ENCODE assay signal across 14 cellular contexts in the genomic region with DNA sequence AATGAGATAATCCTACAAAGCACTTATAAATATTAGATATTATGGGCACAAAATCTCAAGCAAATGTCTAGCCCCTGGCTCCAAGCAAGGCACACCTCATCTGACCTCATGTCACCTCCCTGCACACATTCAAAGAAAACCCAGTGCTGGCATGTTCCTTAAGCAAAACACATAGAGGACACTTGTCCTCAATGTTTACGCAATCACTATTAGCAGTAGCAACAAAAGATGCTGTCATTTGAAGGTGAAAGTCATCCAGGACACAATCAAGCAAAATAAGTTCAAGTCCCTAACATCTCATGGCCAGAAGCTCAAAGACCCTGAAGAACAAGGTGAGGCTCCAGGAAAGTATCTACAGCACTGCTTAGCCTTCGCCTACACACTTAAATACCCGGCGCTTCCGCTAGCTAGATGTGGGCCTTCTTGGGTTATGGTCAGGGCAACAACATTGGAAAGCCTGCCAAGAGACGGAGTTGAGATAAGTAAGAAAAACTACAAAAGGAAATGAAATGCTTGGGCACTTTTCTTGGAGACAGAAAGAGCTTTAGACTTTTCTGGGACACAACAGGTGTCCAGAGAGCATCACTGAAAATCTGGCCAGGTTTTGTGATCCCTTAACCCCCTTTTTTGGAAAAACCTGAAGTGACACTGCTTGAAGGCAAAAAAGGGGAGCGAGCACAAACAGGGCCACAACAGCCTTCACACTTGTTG.
DNase-seq lines count a peak whose midpoint lies in the region; ATAC-seq, FAIRE-seq and TF ChIP-seq lines count a peak whose summit lies in the region.
"Had no signal": no experiment of that assay in that cellular context is flagged by ENCODE, and none has a peak within 500 bp of the region (broad histone marks: within the 10 kb centered on the region; RNA-seq: fewer than 3 reads in every experiment).

No MANE protein-coding gene starts in this region.

- no peak overlapping the region for H3K27ac ChIP-seq in HepG2 (ENCODE audit: extremely low read length, insufficient read depth, low read length)
- peak overlapping the region in 1 of 5 donors; percentile 30 for H3K27ac ChIP-seq in stomach
- H3K27ac ChIP-seq: SJCRH30 had no signal

- no peaks in the 10 kb centered on the region for H4K20me1 ChIP-seq in Loucy (ENCODE audit: insufficient read depth, low read length, poor library complexity, severe bottlenecking)
- peaks cover 48% of the 10 kb centered on the region for H4K20me1 ChIP-seq in HepG2 (ENCODE audit: insufficient read depth, low read length)

- H3K36me3 ChIP-seq in Loucy (ENCODE audit: insufficient read depth, low read length), result no peaks in the 10 kb centered on the region
- H3K36me3 ChIP-seq in HepG2 (replicated peaks in 1 of 2; ENCODE audit: control insufficient read depth in 1 of 2, insufficient read depth in 2 of 2, low read length in 2 of 2), result peaks cover 0 to 3% of the 10 kb centered on the region in 2 experiments; a peak in 3 of 5 replicates
- H3K36me3 ChIP-seq in stomach, result no peaks in the 10 kb centered on the region

- BruUV-seq in HepG2 (replicated peaks; lab: Mats Ljungman, UMichigan), result no TSS peak

- intact Hi-C loops in HepG2 (cut with micrococcal nuclease; ENCODE audit: unreplicated experiment), result no loop called here
- intact Hi-C loops in stomach (cut with DNase I; ENCODE audit: low total_unique reads), result no loop called here

- no peak overlapping the region for H3K4me3 Mint-ChIP-seq in activated naive CD4-positive, alpha-beta T cell treated with anti-CD3 and anti-CD28 coated beads, Interleukin-2, amount 10 ng/mL, durations not matched to agents 7 days and 5 days

- peaks cover 81% of the 10 kb centered on the region for H3K4me1 Mint-ChIP-seq in activated naive CD4-positive, alpha-beta T cell treated with anti-CD3 and anti-CD28 coated beads, Interleukin-2, amount 10 ng/mL, durations not matched to agents 7 days and 5 days

- H3K79me2 ChIP-seq in Loucy (ENCODE audit: insufficient read depth, low read length) (peaks cover 8% of the 10 kb centered on the region; the same call in 1 of the 2 replicates), HepG2 (ENCODE audit: insufficient read depth, low read length) (peaks cover 97% of the 10 kb centered on the region)

- peaks cover 10% of the 10 kb centered on the region; the same call in 1 of the 2 replicates for H3K9me3 ChIP-seq in Loucy (ENCODE audit: insufficient read depth, low read depth, low read length)
- peaks cover 12% of the 10 kb centered on the region for H3K9me3 ChIP-seq in HepG2 (ENCODE audit: low read length)
- H3K9me3 ChIP-seq in stomach, result peaks cover 7 to 10% (median 8%) of the 10 kb centered on the region in 4 donors

- no peak for DNase-seq in activated naive CD4-positive, alpha-beta T cell treated with anti-CD3 and anti-CD28 coated beads, Interleukin-2, amount 50 U/mL, for 72 hours (ENCODE audit: low spot score in 2 of 2)
- DNase-seq in activated naive CD4-positive, alpha-beta T cell treated with anti-CD3 and anti-CD28 coated beads, Interleukin-2, amount 10 ng/mL, durations not matched to agents 7 days and 5 days, result no peak
- no peak for DNase-seq in HepG2 (ENCODE audit: low spot score)
- peak; percentile 56 for DNase-seq in stomach
- DNase-seq: activated CD4-positive, alpha-beta T cell treated with anti-CD3 and anti-CD28 coated beads, Interleukin-2, amount 50 U/mL, for 1 hour; activated effector memory CD4-positive, alpha-beta T cell treated with Interleukin-2 at 50 U/mL for 16 hours; NCI-H1694; SJCRH30 had no signal

- ATAC-seq in activated naive CD4-positive, alpha-beta T cell treated with anti-CD3 and anti-CD28 coated beads, Interleukin-2, amount 50 U/mL, for 72 hours, result no peak
- ATAC-seq in HepG2, result no peak
- no peak for ATAC-seq in GM18505 (IDR thresholded peaks at IDR 0.05; ENCODE audit: unreplicated experiment)
- ATAC-seq in HG02884 (IDR thresholded peaks at IDR 0.05; ENCODE audit: unreplicated experiment), result no peak
- no peak for ATAC-seq in GM19455 (IDR thresholded peaks at IDR 0.05; ENCODE audit: unreplicated experiment)

- TF ChIP-seq POLR2A in HepG2 (IDR thresholded peaks at IDR 0.05; ENCODE audit: insufficient read depth in 1 of 2, low read depth in 2 of 2, low read length in 2 of 2) (no peak), stomach (IDR thresholded peaks at IDR 0.05) (no peak), GM18505 (IDR thresholded peaks at IDR 0.05; ENCODE audit: borderline replicate concordance, extremely low read depth, insufficient read depth, insufficient read length) (no peak)

- over 99% methylated on average over 7 of the region's 7 CpGs for WGBS in HepG2 (ENCODE audit: low lambda C conversion rate)
- WGBS in stomach, 5 donors, result 43 to 69% (median 49%) methylated on average over 7 of the region's 7 CpGs

- in situ Hi-C loops in HepG2 (cut with HindIII; ENCODE audit: extremely low pct_ligation_motif_present, low pct_unique_long_range_greater_than_20kb), result no loop called here

- peaks cover 0 to 17% of the 10 kb centered on the region in 2 donors for H3K36me3 Mint-ChIP-seq in activated naive CD4-positive, alpha-beta T cell treated with anti-CD3 and anti-CD28 coated beads, Interleukin-2, amount 50 U/mL, for 72 hours
- H3K36me3 Mint-ChIP-seq in activated naive CD4-positive, alpha-beta T cell treated with anti-CD3 and anti-CD28 coated beads, Interleukin-2, amount 10 ng/mL, durations not matched to agents 7 days and 5 days, result peaks cover 34% of the 10 kb centered on the region

- H3K27me3 ChIP-seq in Loucy (ENCODE audit: insufficient read depth, low read length, poor library complexity, severe bottlenecking), result no peaks in the 10 kb centered on the region
- H3K27me3 ChIP-seq in HepG2 (ENCODE audit: control insufficient read depth in 1 of 2, insufficient read depth in 2 of 2, low read length in 2 of 2), result no peaks in the 10 kb centered on the region
- H3K27me3 ChIP-seq in stomach, result no peaks in the 10 kb centered on the region
- H3K27me3 ChIP-seq: SJCRH30 had no signal

- TF ChIP-seq RAD21 in HepG2 (CRISPR knock-in tag; IDR thresholded peaks at IDR 0.05), result no peak

- POLR2A ChIA-PET in HepG2 (lab: Yijun Ruan, JAX), result no interaction called here

- H2AFZ ChIP-seq in Loucy (ENCODE audit: low read length), result no peak overlapping the region
- no peak overlapping the region for H2AFZ ChIP-seq in HepG2 (ENCODE audit: low read length)

- CTCF ChIA-PET in activated naive CD4-positive, alpha-beta T cell treated with anti-CD3 and anti-CD28 coated beads, Interleukin-2, amount 10 ng/mL, durations not matched to agents 7 days and 5 days (lab: Charles Lee), result interaction anchor here (0.8 to 0.9 kb wide), 2 partner anchors 8 to 46 kb away, joined by 3 read pairs; no protein-coding TSS in a partner anchor
- CTCF ChIA-PET in HepG2 (lab: Yijun Ruan, JAX; ENCODE audit: low intra/inter-chr PET ratio, low total read pairs), result no interaction called here

- H3K9ac ChIP-seq in Loucy (ENCODE audit: low read depth, low read length, poor library complexity, severe bottlenecking) (no peak overlapping the region), HepG2 (ENCODE audit: insufficient read depth, low read depth, low read length) (no peak overlapping the region)

- peaks cover 5 to 6% of the 10 kb centered on the region in 2 donors for H3K9me3 Mint-ChIP-seq in activated naive CD4-positive, alpha-beta T cell treated with anti-CD3 and anti-CD28 coated beads, Interleukin-2, amount 50 U/mL, for 72 hours
- H3K9me3 Mint-ChIP-seq in activated naive CD4-positive, alpha-beta T cell treated with anti-CD3 and anti-CD28 coated beads, Interleukin-2, amount 10 ng/mL, durations not matched to agents 7 days and 5 days, result peaks cover 9% of the 10 kb centered on the region

- H3K27ac Mint-ChIP-seq in activated naive CD4-positive, alpha-beta T cell treated with anti-CD3 and anti-CD28 coated beads, Interleukin-2, amount 50 U/mL, for 72 hours, result peak overlapping the region; percentile 21 to 34
- no peak overlapping the region for H3K27ac Mint-ChIP-seq in activated naive CD4-positive, alpha-beta T cell treated with anti-CD3 and anti-CD28 coated beads, Interleukin-2, amount 10 ng/mL, durations not matched to agents 7 days and 5 days

- no peaks in the 10 kb centered on the region for H3K27me3 Mint-ChIP-seq in activated naive CD4-positive, alpha-beta T cell treated with anti-CD3 and anti-CD28 coated beads, Interleukin-2, amount 10 ng/mL, durations not matched to agents 7 days and 5 days

- H3K4me1 ChIP-seq in Loucy (ENCODE audit: insufficient read depth, low read length, poor library complexity, severe bottlenecking), result peaks cover 41% of the 10 kb centered on the region
- peaks cover 62% of the 10 kb centered on the region for H3K4me1 ChIP-seq in HepG2 (ENCODE audit: insufficient read depth, low read length)
- H3K4me1 ChIP-seq in stomach, result peaks cover 19 to 76% (median 52%) of the 10 kb centered on the region in 4 donors

- TF ChIP-seq CTCF in Loucy (conservative IDR thresholded peaks at IDR 0.05; ENCODE audit: low read length) (no peak), HepG2 (CRISPR knock-in tag; IDR thresholded peaks at IDR 0.05) (no peak), stomach (IDR thresholded peaks at IDR 0.05) (no peak)

- no peaks in the 10 kb centered on the region for H3F3A ChIP-seq in Loucy (ENCODE audit: low read depth)

- TF ChIP-seq EP300 in HepG2 (IDR thresholded peaks at IDR 0.05; ENCODE audit: low read depth in 2 of 2, low read length in 2 of 2), result no peak
- no peak for TF ChIP-seq EP300 in HepG2 (CRISPR knock-in tag; IDR thresholded peaks at IDR 0.05; ENCODE audit: borderline replicate concordance)
- TF ChIP-seq EP300 in stomach (IDR thresholded peaks at IDR 0.05), result no peak

- H3K4me3 ChIP-seq in Loucy (ENCODE audit: low read length, poor library complexity, severe bottlenecking) (no peak overlapping the region), HepG2 (replicated peaks in 1 of 3; ENCODE audit: insufficient read depth in 1 of 3, low read depth in 2 of 3, low read length in 3 of 3) (no peak overlapping the region), stomach (no peak overlapping the region)
- H3K4me3 ChIP-seq: SJCRH30 had no signal

- no peak for FAIRE-seq in HepG2 (lab: Jason Lieb, UNC)
- FAIRE-seq: D721Med, H54 had no signal

- H3K4me2 ChIP-seq in Loucy (ENCODE audit: low read depth, low read length, poor library complexity, severe bottlenecking) (peak overlapping the region; percentile 26), HepG2 (ENCODE audit: low read depth, low read length) (no peak overlapping the region)

- no peaks in the 10 kb centered on the region for H3K9me2 ChIP-seq in Loucy (replicated peaks; ENCODE audit: low read depth, low read length)

TF ChIP-seq in HepG2, 621 proteins besides CTCF, POLR2A, EP300 and RAD21:
- peak; percentile 60 for TF ChIP-seq CEBPG (CRISPR knock-in tag; IDR thresholded peaks at IDR 0.05)
- no peak for TF ChIP-seq GFI1 (CRISPR knock-in tag; IDR thresholded peaks at IDR 0.05; ENCODE audit: borderline replicate concordance)
- no peak for TF ChIP-seq MIER2 (CRISPR knock-in tag; IDR thresholded peaks at IDR 0.05)
- TF ChIP-seq ZNF792 (CRISPR knock-in tag; IDR thresholded peaks at IDR 0.05), result no peak
- no peak for TF ChIP-seq HOXA7 (CRISPR knock-in tag; IDR thresholded peaks at IDR 0.05)
- no peak for TF ChIP-seq ETV6 (CRISPR knock-in tag; conservative IDR thresholded peaks at IDR 0.05)
- peak; percentile 63; the same call in 1 of the 2 replicates for TF ChIP-seq CEBPB (IDR thresholded peaks at IDR 0.05; ENCODE audit: borderline replicate concordance, low read depth, low read length)
- no peak for TF ChIP-seq CBX1 (IDR thresholded peaks at IDR 0.05; ENCODE audit: low read depth)
